In genomic region chr4:110620352-110621327, GRCh38 we compare ENCODE assay signal across 10 cellular contexts. TPM values are rescaled to one million over a fixed set of nuclear protein-coding genes. Genes with fewer than 3 reads are reported as not detected.
DNase-seq lines count a peak whose midpoint lies in the region; ATAC-seq lines count a peak whose summit lies in the region.
"Had no signal": no experiment of that assay in that cellular context is flagged by ENCODE, and none has a peak within 500 bp of the region (broad histone marks: within the 10 kb centered on the region; RNA-seq: fewer than 3 reads in every experiment).

No MANE protein-coding gene starts in this region.

- no peaks in the 10 kb centered on the region for H3K9me3 ChIP-seq in iPS-18a (ENCODE audit: control insufficient read depth, low read depth, low read length)
- H3K9me3 ChIP-seq: adrenal gland had no signal

- no peaks in the 10 kb centered on the region for H3K36me3 ChIP-seq in iPS-18a (ENCODE audit: control insufficient read depth, low read depth, low read length)
- H3K36me3 ChIP-seq: adrenal gland; BLaER1 treated with 17β-estradiol and CSF1 and Interleukin-3, amounts not matched to agents 10 nM and 100 nM had no signal

- intact Hi-C loops in activated T-helper 1 cell treated with anti-CD3 and anti-CD28 coated beads, Interleukin-12 subunit alpha, Interleukin-12 subunit beta, Interleukin-2, Interleukin-4 antibody, amounts not matched to agents 30 ng/mL and 10 ng/mL and 1 ng/mL, durations not matched to agents 14 hours and 24 hours and 36 hours (cut with micrococcal nuclease) = no loop called here

- H3K27ac ChIP-seq in iPS-18a (ENCODE audit: low read length) = no peak overlapping the region
- H3K27ac ChIP-seq: adrenal gland; BLaER1 treated with 17β-estradiol and CSF1 and Interleukin-3, amounts not matched to agents 10 nM and 100 nM had no signal

- no peaks in the 10 kb centered on the region for H3K4me1 Mint-ChIP-seq in activated T-helper 1 cell treated with anti-CD3 and anti-CD28 coated beads, Interleukin-12 subunit alpha, Interleukin-12 subunit beta, Interleukin-2, Interleukin-4 antibody, amounts not matched to agents 30 ng/mL and 10 ng/mL and 1 ng/mL, durations not matched to agents 14 hours and 24 hours and 36 hours (ENCODE audit: low read depth)
- H3K4me1 Mint-ChIP-seq in stimulated activated naive CD8-positive, alpha-beta T cell treated with anti-CD3 and anti-CD28 coated beads, Interleukin-15, amount 100 ng/mL, for 72 hours = peaks cover 66% of the 10 kb centered on the region

- H3K9me3 Mint-ChIP-seq in activated T-helper 1 cell treated with anti-CD3 and anti-CD28 coated beads, Interleukin-12 subunit alpha, Interleukin-12 subunit beta, Interleukin-2, Interleukin-4 antibody, amounts not matched to agents 30 ng/mL and 10 ng/mL and 1 ng/mL, durations not matched to agents 14 hours and 24 hours and 36 hours = peaks cover 5% of the 10 kb centered on the region
- H3K9me3 Mint-ChIP-seq in stimulated activated naive CD8-positive, alpha-beta T cell treated with anti-CD3 and anti-CD28 coated beads, Interleukin-15, amount 100 ng/mL, for 72 hours = peaks cover 0 to 16% of the 10 kb centered on the region in 2 donors

- peak overlapping the region; percentile 46 for H3K9ac ChIP-seq in iPS-18a (ENCODE audit: low read length)
- H3K9ac ChIP-seq: BLaER1 treated with 17β-estradiol and CSF1 and Interleukin-3, amounts not matched to agents 10 nM and 100 nM had no signal

- peaks cover 88% of the 10 kb centered on the region for H3K27me3 Mint-ChIP-seq in activated T-helper 1 cell treated with anti-CD3 and anti-CD28 coated beads, Interleukin-12 subunit alpha, Interleukin-12 subunit beta, Interleukin-2, Interleukin-4 antibody, amounts not matched to agents 30 ng/mL and 10 ng/mL and 1 ng/mL, durations not matched to agents 14 hours and 24 hours and 36 hours (ENCODE audit: insufficient read depth)
- peaks cover 100% of the 10 kb centered on the region for H3K27me3 Mint-ChIP-seq in stimulated activated naive CD8-positive, alpha-beta T cell treated with anti-CD3 and anti-CD28 coated beads, Interleukin-15, amount 100 ng/mL, for 72 hours

- no peak overlapping the region for H3K4me3 Mint-ChIP-seq in activated T-helper 1 cell treated with anti-CD3 and anti-CD28 coated beads, Interleukin-12 subunit alpha, Interleukin-12 subunit beta, Interleukin-2, Interleukin-4 antibody, amounts not matched to agents 30 ng/mL and 10 ng/mL and 1 ng/mL, durations not matched to agents 14 hours and 24 hours and 36 hours
- peak overlapping the region; percentile 69 to 83 for H3K4me3 Mint-ChIP-seq in stimulated activated naive CD8-positive, alpha-beta T cell treated with anti-CD3 and anti-CD28 coated beads, Interleukin-15, amount 100 ng/mL, for 72 hours

- peak overlapping the region; percentile 52 for H3K27ac Mint-ChIP-seq in activated T-helper 1 cell treated with anti-CD3 and anti-CD28 coated beads, Interleukin-12 subunit alpha, Interleukin-12 subunit beta, Interleukin-2, Interleukin-4 antibody, amounts not matched to agents 30 ng/mL and 10 ng/mL and 1 ng/mL, durations not matched to agents 14 hours and 24 hours and 36 hours
- H3K27ac Mint-ChIP-seq in stimulated activated naive CD8-positive, alpha-beta T cell treated with anti-CD3 and anti-CD28 coated beads, Interleukin-15, amount 100 ng/mL, for 72 hours = no peak overlapping the region

- peaks cover 44% of the 10 kb centered on the region for H3K4me1 ChIP-seq in iPS-18a (ENCODE audit: control insufficient read depth, low read depth, low read length)
- H3K4me1 ChIP-seq: BLaER1 treated with 17β-estradiol and CSF1 and Interleukin-3, amounts not matched to agents 10 nM and 100 nM had no signal

- peak; percentile 41 for ATAC-seq in stimulated activated naive CD8-positive, alpha-beta T cell treated with anti-CD3 and anti-CD28 coated beads, Interleukin-15, amount 100 ng/mL, for 72 hours
- no peak for ATAC-seq in HG02571 (IDR thresholded peaks at IDR 0.05; ENCODE audit: unreplicated experiment)

- H3K27me3 ChIP-seq in iPS-18a (ENCODE audit: control insufficient read depth, insufficient read depth, low read length) = peaks cover 99% of the 10 kb centered on the region

- peaks cover 6% of the 10 kb centered on the region for H3K36me3 Mint-ChIP-seq in activated T-helper 1 cell treated with anti-CD3 and anti-CD28 coated beads, Interleukin-12 subunit alpha, Interleukin-12 subunit beta, Interleukin-2, Interleukin-4 antibody, amounts not matched to agents 30 ng/mL and 10 ng/mL and 1 ng/mL, durations not matched to agents 14 hours and 24 hours and 36 hours (ENCODE audit: low read depth)

- peak overlapping the region; percentile 58 for H3K4me3 ChIP-seq in iPS-18a (ENCODE audit: low read length)

- DNase-seq in activated CD4-positive, alpha-beta T cell treated with anti-CD3 and anti-CD28 coated beads for 48 hours = peak; percentile 61
- no peak for DNase-seq in activated CD4-positive, alpha-beta T cell treated with anti-CD3 and anti-CD28 coated beads, Interleukin-2, amount 50 U/mL, for 48 hours
- DNase-seq in activated T-helper 1 cell treated with anti-CD3 and anti-CD28 coated beads, Interleukin-12 subunit alpha, Interleukin-12 subunit beta, Interleukin-2, Interleukin-4 antibody, amounts not matched to agents 30 ng/mL and 10 ng/mL and 1 ng/mL, durations not matched to agents 14 hours and 24 hours and 36 hours (ENCODE audit: low spot score) = no peak
- DNase-seq in stimulated activated naive CD8-positive, alpha-beta T cell treated with anti-CD3 and anti-CD28 coated beads, Interleukin-15, amount 100 ng/mL, for 72 hours = peak in 1 of 2 donors; percentile 46
- no peak for DNase-seq in DMS114 treated with DMSO at 0.1 percent for 48 hours (lab: John Stamatoyannopoulos, UW; ENCODE audit: unreplicated experiment)
- DNase-seq in DMS153 (lab: John Stamatoyannopoulos, UW) = no peak
- DNase-seq: adrenal gland had no signal

RNA-seq across cellular contexts. Expression of gene PITX2, which starts 2.2 kb away (rescaled TPM):
- not detected in 2 replicates for total RNA-seq in activated T-helper 1 cell treated with anti-CD3 and anti-CD28 coated beads, Interleukin-12 subunit alpha, Interleukin-12 subunit beta, Interleukin-2, Interleukin-4 antibody, amounts not matched to agents 30 ng/mL and 10 ng/mL and 1 ng/mL, durations not matched to agents 14 hours and 24 hours and 36 hours
- total RNA-seq: adrenal gland had no signal
